In genomic region chr17:49759203-49759602, GRCh38 we compare ENCODE assay signal across 18 cellular contexts. TPM values are rescaled to one million over a fixed set of nuclear protein-coding genes. Genes with fewer than 3 reads are reported as not detected.
DNase-seq lines count a peak whose midpoint lies in the region; ATAC-seq and TF ChIP-seq lines count a peak whose summit lies in the region.
"Had no signal": no experiment of that assay in that cellular context is flagged by ENCODE, and none has a peak within 500 bp of the region (broad histone marks: within the 10 kb centered on the region; RNA-seq: fewer than 3 reads in every experiment).

No MANE protein-coding gene starts in this region.

- no peaks in the 10 kb centered on the region for H3K27me3 ChIP-seq in CD8-positive, alpha-beta T cell (ENCODE audit: insufficient read depth, low read length)
- H3K27me3 ChIP-seq: tibial artery had no signal

- H3K4me1 Mint-ChIP-seq in activated CD8-positive, alpha-beta T cell treated with anti-CD3 and anti-CD28 coated beads for 36 hours (ENCODE audit: low read depth): peaks cover 79% of the 10 kb centered on the region
- H3K4me1 Mint-ChIP-seq in activated CD8-positive, alpha-beta T cell treated with anti-CD3 and anti-CD28 coated beads, Interleukin-2, amount 10 ng/mL, durations not matched to agents 7 days and 5 days (ENCODE audit: low read depth): peaks cover 75% of the 10 kb centered on the region
- peaks cover 80% of the 10 kb centered on the region for H3K4me1 Mint-ChIP-seq in CD8-positive, alpha-beta T cell (ENCODE audit: low read depth)
- H3K4me1 Mint-ChIP-seq in activated naive CD8-positive, alpha-beta T cell treated with anti-CD3 and anti-CD28 coated beads for 36 hours: peaks cover 75% of the 10 kb centered on the region
- H3K4me1 Mint-ChIP-seq in natural killer cell treated with Interleukin-12 subunit alpha and Interleukin-12 subunit beta and Interleukin-15 and Interleukin-18, amount 100 ng/mL, for 72 hours (ENCODE audit: low read depth in 2 of 2): peaks cover 76 to 80% of the 10 kb centered on the region in 2 donors

- no peaks in the 10 kb centered on the region for H3K9me3 Mint-ChIP-seq in activated CD8-positive, alpha-beta T cell treated with anti-CD3 and anti-CD28 coated beads for 36 hours
- H3K9me3 Mint-ChIP-seq in activated CD8-positive, alpha-beta T cell treated with anti-CD3 and anti-CD28 coated beads, Interleukin-2, amount 10 ng/mL, durations not matched to agents 7 days and 5 days (ENCODE audit: insufficient read depth): no peaks in the 10 kb centered on the region
- no peaks in the 10 kb centered on the region for H3K9me3 Mint-ChIP-seq in CD8-positive, alpha-beta T cell
- no peaks in the 10 kb centered on the region for H3K9me3 Mint-ChIP-seq in activated naive CD8-positive, alpha-beta T cell treated with anti-CD3 and anti-CD28 coated beads for 36 hours
- no peaks in the 10 kb centered on the region for H3K9me3 Mint-ChIP-seq in natural killer cell treated with Interleukin-12 subunit alpha and Interleukin-12 subunit beta and Interleukin-15 and Interleukin-18, amount 100 ng/mL, for 72 hours

- no peaks in the 10 kb centered on the region for H3K9me3 ChIP-seq in CD8-positive, alpha-beta T cell (ENCODE audit: low read length)
- H3K9me3 ChIP-seq: tibial artery had no signal

- no peaks in the 10 kb centered on the region for H3K27me3 Mint-ChIP-seq in activated CD8-positive, alpha-beta T cell treated with anti-CD3 and anti-CD28 coated beads for 36 hours
- no peaks in the 10 kb centered on the region for H3K27me3 Mint-ChIP-seq in activated CD8-positive, alpha-beta T cell treated with anti-CD3 and anti-CD28 coated beads, Interleukin-2, amount 10 ng/mL, durations not matched to agents 7 days and 5 days (ENCODE audit: low read depth)
- H3K27me3 Mint-ChIP-seq in CD8-positive, alpha-beta T cell (ENCODE audit: low read depth): no peaks in the 10 kb centered on the region
- H3K27me3 Mint-ChIP-seq in activated naive CD8-positive, alpha-beta T cell treated with anti-CD3 and anti-CD28 coated beads for 36 hours: no peaks in the 10 kb centered on the region
- no peaks in the 10 kb centered on the region for H3K27me3 Mint-ChIP-seq in natural killer cell treated with Interleukin-12 subunit alpha and Interleukin-12 subunit beta and Interleukin-15 and Interleukin-18, amount 100 ng/mL, for 72 hours

- no peak for DNase-seq in activated CD8-positive, alpha-beta T cell treated with anti-CD3 and anti-CD28 coated beads for 36 hours
- no peak for DNase-seq in activated CD8-positive, alpha-beta T cell treated with anti-CD3 and anti-CD28 coated beads, Interleukin-2, amount 10 ng/mL, durations not matched to agents 7 days and 5 days
- no peak for DNase-seq in CD8-positive, alpha-beta T cell
- DNase-seq in activated naive CD8-positive, alpha-beta T cell treated with anti-CD3 and anti-CD28 coated beads for 36 hours: no peak
- DNase-seq in natural killer cell treated with Interleukin-12 subunit alpha and Interleukin-12 subunit beta and Interleukin-15 and Interleukin-18, amount 100 ng/mL, for 72 hours (ENCODE audit: low spot score): no peak
- no peak for DNase-seq in iPS-NIHi7 (ENCODE audit: extremely low spot score)
- no peak for DNase-seq in 8988T
- DNase-seq: anterior cingulate cortex; Kasumi-1; NCI-H1930; NCI-H345; NCI-H82; posterior cingulate gyrus; SHP77; stimulated activated CD4-positive, alpha-beta T cell treated with anti-CD3 and anti-CD28 coated beads, Interleukin-1b, Interleukin-23, amount 100 ng/mL, for 48 hours; stimulated activated naive CD4-positive, alpha-beta T cell; tibial artery had no signal

- H3K27ac Mint-ChIP-seq in activated CD8-positive, alpha-beta T cell treated with anti-CD3 and anti-CD28 coated beads for 36 hours: peak overlapping the region; percentile 55
- no peak overlapping the region for H3K27ac Mint-ChIP-seq in activated CD8-positive, alpha-beta T cell treated with anti-CD3 and anti-CD28 coated beads, Interleukin-2, amount 10 ng/mL, durations not matched to agents 7 days and 5 days
- peak overlapping the region; percentile 75 for H3K27ac Mint-ChIP-seq in CD8-positive, alpha-beta T cell
- H3K27ac Mint-ChIP-seq in activated naive CD8-positive, alpha-beta T cell treated with anti-CD3 and anti-CD28 coated beads for 36 hours: peak overlapping the region; percentile 44
- H3K27ac Mint-ChIP-seq in natural killer cell treated with Interleukin-12 subunit alpha and Interleukin-12 subunit beta and Interleukin-15 and Interleukin-18, amount 100 ng/mL, for 72 hours: peak overlapping the region; percentile 85 to 91

- ATAC-seq in activated CD8-positive, alpha-beta T cell treated with anti-CD3 and anti-CD28 coated beads for 36 hours: no peak
- no peak for ATAC-seq in activated CD8-positive, alpha-beta T cell treated with anti-CD3 and anti-CD28 coated beads, Interleukin-2, amount 10 ng/mL, durations not matched to agents 7 days and 5 days
- ATAC-seq in CD8-positive, alpha-beta T cell: no peak
- ATAC-seq in natural killer cell treated with Interleukin-12 subunit alpha and Interleukin-12 subunit beta and Interleukin-15 and Interleukin-18, amount 100 ng/mL, for 72 hours: no peak
- ATAC-seq in GM19395 (IDR thresholded peaks at IDR 0.05; ENCODE audit: unreplicated experiment): no peak

- H3K27ac ChIP-seq in CD8-positive, alpha-beta T cell (ENCODE audit: low read depth, low read length): no peak overlapping the region
- H3K27ac ChIP-seq: tibial artery had no signal

- CTCF ChIA-PET in activated CD8-positive, alpha-beta T cell treated with anti-CD3 and anti-CD28 coated beads for 36 hours (lab: Charles Lee): interaction anchor here (1.3 to 3.4 kb wide), 4 partner anchors 11 to 51 kb away, joined by 3 to 18 read pairs (median 8); partner anchors contain the start of gene SLC35B1
- CTCF ChIA-PET in activated CD8-positive, alpha-beta T cell treated with anti-CD3 and anti-CD28 coated beads, Interleukin-2, amount 10 ng/mL, durations not matched to agents 7 days and 5 days (lab: Charles Lee): interaction anchor here (1.0 to 7.2 kb wide), 3 partner anchors 10 to 237 kb away, joined by 3 to 57 read pairs (median 3); no protein-coding TSS in a partner anchor
- CTCF ChIA-PET in CD8-positive, alpha-beta T cell (lab: Charles Lee): interaction anchor here (1.1 to 3.5 kb wide), 6 partner anchors 11 to 189 kb away, joined by 3 to 9 read pairs (median 4); no protein-coding TSS in a partner anchor

- TF ChIP-seq CTCF in activated CD8-positive, alpha-beta T cell treated with anti-CD3 and anti-CD28 coated beads for 36 hours (IDR thresholded peaks at IDR 0.05): no peak
- no peak for TF ChIP-seq CTCF in CD8-positive, alpha-beta T cell (IDR thresholded peaks at IDR 0.05)

- peaks cover 76% of the 10 kb centered on the region for H3K4me1 ChIP-seq in CD8-positive, alpha-beta T cell (ENCODE audit: insufficient read depth, low read length)

- intact Hi-C loops in activated CD8-positive, alpha-beta T cell treated with anti-CD3 and anti-CD28 coated beads for 36 hours (cut with micrococcal nuclease): no loop called here
- intact Hi-C loops in CD8-positive, alpha-beta T cell (cut with DNase I, micrococcal nuclease): no loop called here

- peaks cover 17% of the 10 kb centered on the region for H3K36me3 Mint-ChIP-seq in activated CD8-positive, alpha-beta T cell treated with anti-CD3 and anti-CD28 coated beads for 36 hours (ENCODE audit: low read depth)
- H3K36me3 Mint-ChIP-seq in activated CD8-positive, alpha-beta T cell treated with anti-CD3 and anti-CD28 coated beads, Interleukin-2, amount 10 ng/mL, durations not matched to agents 7 days and 5 days (ENCODE audit: low read depth): peaks cover 36% of the 10 kb centered on the region
- peaks cover 61% of the 10 kb centered on the region for H3K36me3 Mint-ChIP-seq in CD8-positive, alpha-beta T cell
- H3K36me3 Mint-ChIP-seq in activated naive CD8-positive, alpha-beta T cell treated with anti-CD3 and anti-CD28 coated beads for 36 hours: peaks cover 18% of the 10 kb centered on the region
- H3K36me3 Mint-ChIP-seq in natural killer cell treated with Interleukin-12 subunit alpha and Interleukin-12 subunit beta and Interleukin-15 and Interleukin-18, amount 100 ng/mL, for 72 hours: no peaks in the 10 kb centered on the region

- H3K36me3 ChIP-seq in CD8-positive, alpha-beta T cell (ENCODE audit: insufficient read depth, low read length): peaks cover 11% of the 10 kb centered on the region
- H3K36me3 ChIP-seq: tibial artery had no signal

- no peak overlapping the region for H3K4me3 ChIP-seq in CD8-positive, alpha-beta T cell (ENCODE audit: low read depth, low read length)
- H3K4me3 ChIP-seq: tibial artery had no signal

- POLR2A ChIA-PET in activated CD8-positive, alpha-beta T cell treated with anti-CD3 and anti-CD28 coated beads for 36 hours (lab: Charles Lee): interaction anchor here (0.9 to 7.8 kb wide), 3 partner anchors 11 to 29 kb away, joined by 3 to 58 read pairs (median 3); partner anchors contain the start of gene KAT7
- POLR2A ChIA-PET in activated CD8-positive, alpha-beta T cell treated with anti-CD3 and anti-CD28 coated beads, Interleukin-2, amount 10 ng/mL, durations not matched to agents 7 days and 5 days (lab: Charles Lee): interaction anchor here (1.5 to 2.3 kb wide), 3 partner anchors 10 to 29 kb away, joined by 5 to 10 read pairs (median 5); partner anchors contain the start of gene KAT7
- POLR2A ChIA-PET in CD8-positive, alpha-beta T cell (lab: Charles Lee): interaction anchor here (0.9 to 8.2 kb wide), 4 partner anchors 11 to 51 kb away, joined by 3 to 100 read pairs (median 4); partner anchors contain the start of genes KAT7 and SLC35B1

- H3K4me3 Mint-ChIP-seq in activated CD8-positive, alpha-beta T cell treated with anti-CD3 and anti-CD28 coated beads for 36 hours: no peak overlapping the region
- no peak overlapping the region for H3K4me3 Mint-ChIP-seq in activated CD8-positive, alpha-beta T cell treated with anti-CD3 and anti-CD28 coated beads, Interleukin-2, amount 10 ng/mL, durations not matched to agents 7 days and 5 days
- no peak overlapping the region for H3K4me3 Mint-ChIP-seq in CD8-positive, alpha-beta T cell
- no peak overlapping the region for H3K4me3 Mint-ChIP-seq in activated naive CD8-positive, alpha-beta T cell treated with anti-CD3 and anti-CD28 coated beads for 36 hours
- peak overlapping the region; percentile 72 for H3K4me3 Mint-ChIP-seq in natural killer cell treated with Interleukin-12 subunit alpha and Interleukin-12 subunit beta and Interleukin-15 and Interleukin-18, amount 100 ng/mL, for 72 hours

RNA-seq across cellular contexts. Expression of gene FAM117A, which starts 4.7 kb away (rescaled TPM):
- total RNA-seq in activated CD8-positive, alpha-beta T cell treated with anti-CD3 and anti-CD28 coated beads for 36 hours: 10 to 100 TPM; 19.7 to 23.0 TPM
- total RNA-seq in activated CD8-positive, alpha-beta T cell treated with anti-CD3 and anti-CD28 coated beads, Interleukin-2, amount 10 ng/mL, durations not matched to agents 7 days and 5 days: 10 to 100 TPM; 20.8 to 23.5 TPM
- total RNA-seq in CD8-positive, alpha-beta T cell: 10 to 100 TPM; 23.4 to 28.7 TPM
- total RNA-seq in activated naive CD8-positive, alpha-beta T cell treated with anti-CD3 and anti-CD28 coated beads for 36 hours: 10 to 100 TPM; 16.2 to 16.4 TPM
- total RNA-seq in natural killer cell treated with Interleukin-12 subunit alpha and Interleukin-12 subunit beta and Interleukin-15 and Interleukin-18, amount 100 ng/mL, for 72 hours: 10 to 100 TPM; 22.4 to 36.4 TPM

RNA-seq across cellular contexts. Expression of gene KAT7, which starts 29.3 kb away (rescaled TPM):
- 10 to 100 TPM; 61.2 to 66.6 TPM for total RNA-seq in activated CD8-positive, alpha-beta T cell treated with anti-CD3 and anti-CD28 coated beads for 36 hours
- 10 to 100 TPM; 75.8 to 76.0 TPM for total RNA-seq in activated CD8-positive, alpha-beta T cell treated with anti-CD3 and anti-CD28 coated beads, Interleukin-2, amount 10 ng/mL, durations not matched to agents 7 days and 5 days
- 100 to 1,000 TPM; 170 to 189 TPM for total RNA-seq in CD8-positive, alpha-beta T cell
- 10 to 100 TPM; 65.9 to 67.2 TPM for total RNA-seq in activated naive CD8-positive, alpha-beta T cell treated with anti-CD3 and anti-CD28 coated beads for 36 hours
- total RNA-seq in natural killer cell treated with Interleukin-12 subunit alpha and Interleukin-12 subunit beta and Interleukin-15 and Interleukin-18, amount 100 ng/mL, for 72 hours: 10 to 100 TPM; 75.8 to 98.5 TPM

RNA-seq across cellular contexts. Expression of gene SLC35B1, which starts 51.4 kb away (rescaled TPM):
- 10 to 100 TPM; 38.6 to 46.6 TPM for total RNA-seq in activated CD8-positive, alpha-beta T cell treated with anti-CD3 and anti-CD28 coated beads for 36 hours
- total RNA-seq in activated CD8-positive, alpha-beta T cell treated with anti-CD3 and anti-CD28 coated beads, Interleukin-2, amount 10 ng/mL, durations not matched to agents 7 days and 5 days: 10 to 100 TPM; 50.7 to 62.6 TPM
- total RNA-seq in CD8-positive, alpha-beta T cell: 10 to 100 TPM; 57.7 to 64.2 TPM
- 10 to 100 TPM; 58.6 to 63.8 TPM for total RNA-seq in activated naive CD8-positive, alpha-beta T cell treated with anti-CD3 and anti-CD28 coated beads for 36 hours
- 100 to 1,000 TPM in 1 of 2 donors, 10 to 100 TPM in 1; 90.9 to 115 TPM for total RNA-seq in natural killer cell treated with Interleukin-12 subunit alpha and Interleukin-12 subunit beta and Interleukin-15 and Interleukin-18, amount 100 ng/mL, for 72 hours
